In the genomic region with DNA sequence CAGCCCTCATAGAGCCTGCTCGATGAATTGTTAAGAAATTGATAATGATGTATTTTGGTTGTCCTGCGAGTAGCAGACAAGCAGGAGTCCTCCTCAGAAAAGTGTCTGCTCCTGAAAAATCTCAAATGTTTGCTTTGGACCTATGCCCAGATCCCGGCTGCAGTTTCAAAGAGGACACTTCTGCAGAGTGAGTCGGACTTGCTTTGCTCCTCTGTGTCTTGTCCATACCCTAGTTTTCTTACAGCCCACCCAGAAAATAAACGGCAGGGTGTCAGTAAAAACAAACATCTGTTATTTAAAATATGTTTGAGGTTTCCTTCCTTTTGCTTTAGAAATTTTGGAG, we compare ENCODE assay signal across 8 cellular contexts. TPM values are rescaled to one million over a fixed set of nuclear protein-coding genes. Genes with fewer than 3 reads are reported as not detected.
A peak's percentile ranks its signal among the peaks of the same experiment; 100 is the strongest.
DNase-seq lines count a peak whose midpoint lies in the region; ATAC-seq and TF ChIP-seq lines count a peak whose summit lies in the region.

No MANE protein-coding gene starts in this region.

- H3K9me3 ChIP-seq in right atrium auricular region (no peaks in the 10 kb centered on the region), T-helper 17 cell (ENCODE audit: control insufficient read depth, low read length, poor library complexity, severe bottlenecking) (no peaks in the 10 kb centered on the region), psoas muscle (no peaks in the 10 kb centered on the region)

- DNase-seq in right atrium auricular region (ENCODE audit: low spot score) = no peak
- DNase-seq in Right ventricle myocardium inferior (ENCODE audit: missing footprints) = no peak
- DNase-seq in T-helper 17 cell = no peak
- no peak for DNase-seq in kidney epithelial cell (ENCODE audit: low read depth)
- DNase-seq in psoas muscle = no peak
- no peak for DNase-seq in WTC11 (ENCODE audit: low spot score)
- DNase-seq in NCI-H1048 (lab: John Stamatoyannopoulos, UW) = no peak

- WGBS in psoas muscle, 3 donors = 16 to 29% (median 21%) methylated on average over 5 of the region's 5 CpGs

- H3K27ac ChIP-seq in right atrium auricular region = peak overlapping the region; percentile 43 to 96
- no peak overlapping the region for H3K27ac ChIP-seq in psoas muscle

- no peaks in the 10 kb centered on the region for H3K9me3 Mint-ChIP-seq in WTC11

- H3K4me1 ChIP-seq in right atrium auricular region (peaks cover 4 to 67% of the 10 kb centered on the region in 2 donors), psoas muscle (peaks cover 16% of the 10 kb centered on the region)

- H3K4me3 ChIP-seq in right atrium auricular region (peak overlapping the region in 1 of 2 donors; percentile 94), kidney epithelial cell (ENCODE audit: low read depth, low read length) (peak overlapping the region; percentile 85), psoas muscle (no peak overlapping the region)

- peak overlapping the region; percentile 96 for H3K4me3 Mint-ChIP-seq in T-helper 17 cell
- H3K4me3 Mint-ChIP-seq in WTC11 = no peak overlapping the region

- ATAC-seq in Right ventricle myocardium inferior (no peak), T-helper 17 cell (no peak), psoas muscle (no peak), WTC11 (no peak), GM21529 (IDR thresholded peaks at IDR 0.05; ENCODE audit: unreplicated experiment) (no peak)

- TF ChIP-seq CTCF in right atrium auricular region (IDR thresholded peaks at IDR 0.05) (no peak), kidney epithelial cell (IDR thresholded peaks at IDR 0.05; ENCODE audit: insufficient read depth, low read length, poor library complexity, severe bottlenecking) (no peak), psoas muscle (IDR thresholded peaks at IDR 0.05) (no peak), WTC11 (IDR thresholded peaks at IDR 0.05) (no peak)

- H3K36me3 ChIP-seq in right atrium auricular region (peaks cover 9% of the 10 kb centered on the region), kidney epithelial cell (ENCODE audit: control insufficient read depth, insufficient read depth, low read length) (peaks cover under 1% of the 10 kb centered on the region), psoas muscle (ENCODE audit: insufficient read depth in 1 of 2, low read depth in 1 of 2) (no peaks in the 10 kb centered on the region)

- POLR2A ChIA-PET in WTC11 (lab: Charles Lee) = no interaction called here

- H3K27me3 Mint-ChIP-seq in T-helper 17 cell (no peaks in the 10 kb centered on the region), WTC11 (ENCODE audit: low read depth) (peaks cover 8% of the 10 kb centered on the region; the same call in 1 of the 2 replicates)

- peaks cover 57% of the 10 kb centered on the region for H3K4me1 Mint-ChIP-seq in T-helper 17 cell
- peaks cover 63% of the 10 kb centered on the region for H3K4me1 Mint-ChIP-seq in WTC11

- peaks cover 6% of the 10 kb centered on the region for H3K36me3 Mint-ChIP-seq in T-helper 17 cell (ENCODE audit: low read depth)
- peaks cover 6% of the 10 kb centered on the region for H3K36me3 Mint-ChIP-seq in WTC11

- H3K27me3 ChIP-seq in right atrium auricular region = no peaks in the 10 kb centered on the region
- H3K27me3 ChIP-seq in kidney epithelial cell (ENCODE audit: control insufficient read depth, insufficient read depth, low read length) = no peaks in the 10 kb centered on the region
- H3K27me3 ChIP-seq in psoas muscle (ENCODE audit: insufficient read depth in 3 of 3, low read length in 2 of 3) = peaks cover 0 to 51% (median 4%) of the 10 kb centered on the region in 3 donors

- CTCF ChIA-PET in WTC11 (lab: Charles Lee) = interaction anchor here (6.6 to 9.2 kb wide), 2 partner anchors 11 to 22 kb away, joined by 74 to 83 read pairs; no protein-coding TSS in a partner anchor

- intact Hi-C loops in Right ventricle myocardium inferior (cut with DNase I) = no loop called here
- intact Hi-C loops in psoas muscle (cut with DNase I) = loop anchor here in 1 of 2 donors (5.0 kb wide), 1 partner anchor 59 kb away; no protein-coding TSS in a partner anchor

- H3K27ac Mint-ChIP-seq in T-helper 17 cell = peak overlapping the region; percentile 96
- no peak overlapping the region for H3K27ac Mint-ChIP-seq in WTC11

TF ChIP-seq in WTC11, 78 proteins besides CTCF, POLR2A, EP300 and RAD21 (continues in another document):
- no peak for TF ChIP-seq IRF2 (CRISPR knock-in tag; IDR thresholded peaks at IDR 0.05; ENCODE audit: borderline replicate concordance, low read depth)
- TF ChIP-seq CREM (CRISPR knock-in tag; IDR thresholded peaks at IDR 0.05) = no peak
- no peak for TF ChIP-seq ZNF396 (CRISPR knock-in tag; IDR thresholded peaks at IDR 0.05; ENCODE audit: borderline replicate concordance)
- no peak for TF ChIP-seq ETV6 (CRISPR knock-in tag; IDR thresholded peaks at IDR 0.05)
- TF ChIP-seq, protein P1, sequence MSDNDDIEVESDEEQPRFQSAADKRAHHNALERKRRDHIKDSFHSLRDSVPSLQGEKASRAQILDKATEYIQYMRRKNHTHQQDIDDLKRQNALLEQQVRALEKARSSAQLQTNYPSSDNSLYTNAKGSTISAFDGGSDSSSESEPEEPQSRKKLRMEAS (CRISPR knock-in tag; IDR thresholded peaks at IDR 0.05) = no peak
- TF ChIP-seq, protein P2, sequence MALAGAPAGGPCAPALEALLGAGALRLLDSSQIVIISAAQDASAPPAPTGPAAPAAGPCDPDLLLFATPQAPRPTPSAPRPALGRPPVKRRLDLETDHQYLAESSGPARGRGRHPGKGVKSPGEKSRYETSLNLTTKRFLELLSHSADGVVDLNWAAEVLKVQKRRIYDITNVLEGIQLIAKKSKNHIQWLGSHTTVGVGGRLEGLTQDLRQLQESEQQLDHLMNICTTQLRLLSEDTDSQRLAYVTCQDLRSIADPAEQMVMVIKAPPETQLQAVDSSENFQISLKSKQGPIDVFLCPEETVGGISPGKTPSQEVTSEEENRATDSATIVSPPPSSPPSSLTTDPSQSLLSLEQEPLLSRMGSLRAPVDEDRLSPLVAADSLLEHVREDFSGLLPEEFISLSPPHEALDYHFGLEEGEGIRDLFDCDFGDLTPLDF (CRISPR knock-in tag; IDR thresholded peaks at IDR 0.05) = no peak
- TF ChIP-seq ESRRA (CRISPR knock-in tag; IDR thresholded peaks at IDR 0.05; ENCODE audit: borderline replicate concordance) = no peak
- no peak for TF ChIP-seq RORB (CRISPR knock-in tag; IDR thresholded peaks at IDR 0.05)
- TF ChIP-seq ATF1 (CRISPR knock-in tag; IDR thresholded peaks at IDR 0.05) = no peak
- TF ChIP-seq ELF4 (CRISPR knock-in tag; IDR thresholded peaks at IDR 0.05; ENCODE audit: low read depth) = no peak
- TF ChIP-seq PRRX2 (CRISPR knock-in tag; IDR thresholded peaks at IDR 0.05) = no peak
- TF ChIP-seq CREB1 (CRISPR knock-in tag; IDR thresholded peaks at IDR 0.05) = no peak
- no peak for TF ChIP-seq SOX15 (CRISPR knock-in tag; IDR thresholded peaks at IDR 0.05)
- TF ChIP-seq, protein P3, sequence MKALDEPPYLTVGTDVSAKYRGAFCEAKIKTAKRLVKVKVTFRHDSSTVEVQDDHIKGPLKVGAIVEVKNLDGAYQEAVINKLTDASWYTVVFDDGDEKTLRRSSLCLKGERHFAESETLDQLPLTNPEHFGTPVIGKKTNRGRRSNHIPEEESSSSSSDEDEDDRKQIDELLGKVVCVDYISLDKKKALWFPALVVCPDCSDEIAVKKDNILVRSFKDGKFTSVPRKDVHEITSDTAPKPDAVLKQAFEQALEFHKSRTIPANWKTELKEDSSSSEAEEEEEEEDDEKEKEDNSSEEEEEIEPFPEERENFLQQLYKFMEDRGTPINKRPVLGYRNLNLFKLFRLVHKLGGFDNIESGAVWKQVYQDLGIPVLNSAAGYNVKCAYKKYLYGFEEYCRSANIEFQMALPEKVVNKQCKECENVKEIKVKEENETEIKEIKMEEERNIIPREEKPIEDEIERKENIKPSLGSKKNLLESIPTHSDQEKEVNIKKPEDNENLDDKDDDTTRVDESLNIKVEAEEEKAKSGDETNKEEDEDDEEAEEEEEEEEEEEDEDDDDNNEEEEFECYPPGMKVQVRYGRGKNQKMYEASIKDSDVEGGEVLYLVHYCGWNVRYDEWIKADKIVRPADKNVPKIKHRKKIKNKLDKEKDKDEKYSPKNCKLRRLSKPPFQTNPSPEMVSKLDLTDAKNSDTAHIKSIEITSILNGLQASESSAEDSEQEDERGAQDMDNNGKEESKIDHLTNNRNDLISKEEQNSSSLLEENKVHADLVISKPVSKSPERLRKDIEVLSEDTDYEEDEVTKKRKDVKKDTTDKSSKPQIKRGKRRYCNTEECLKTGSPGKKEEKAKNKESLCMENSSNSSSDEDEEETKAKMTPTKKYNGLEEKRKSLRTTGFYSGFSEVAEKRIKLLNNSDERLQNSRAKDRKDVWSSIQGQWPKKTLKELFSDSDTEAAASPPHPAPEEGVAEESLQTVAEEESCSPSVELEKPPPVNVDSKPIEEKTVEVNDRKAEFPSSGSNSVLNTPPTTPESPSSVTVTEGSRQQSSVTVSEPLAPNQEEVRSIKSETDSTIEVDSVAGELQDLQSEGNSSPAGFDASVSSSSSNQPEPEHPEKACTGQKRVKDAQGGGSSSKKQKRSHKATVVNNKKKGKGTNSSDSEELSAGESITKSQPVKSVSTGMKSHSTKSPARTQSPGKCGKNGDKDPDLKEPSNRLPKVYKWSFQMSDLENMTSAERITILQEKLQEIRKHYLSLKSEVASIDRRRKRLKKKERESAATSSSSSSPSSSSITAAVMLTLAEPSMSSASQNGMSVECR (CRISPR knock-in tag; IDR thresholded peaks at IDR 0.05; ENCODE audit: borderline replicate concordance) = no peak
- TF ChIP-seq FOXJ3 (CRISPR knock-in tag; IDR thresholded peaks at IDR 0.05; ENCODE audit: borderline replicate concordance) = no peak
- TF ChIP-seq OVOL2 (CRISPR knock-in tag; IDR thresholded peaks at IDR 0.05; ENCODE audit: borderline replicate concordance) = no peak

RNA-seq across cellular contexts. Expression of a gene that starts 2.8 kb away (rescaled TPM):
- total RNA-seq in right atrium auricular region (100 to 1,000 TPM in 1 of 2 donors, 10 to 100 TPM in 1; 75.2 to 116 TPM), Right ventricle myocardium inferior (290 TPM), T-helper 17 cell (100 to 1,000 TPM; 317 to 349 TPM), kidney epithelial cell (207 and 230 TPM in 2 replicates), psoas muscle (100 to 1,000 TPM in 1 of 4 donors, 10 to 100 TPM in 3; 41.8 to 150 (median 59.9) TPM), WTC11 (2021) (150 to 161 TPM (median 159 TPM) in 3 replicates)
- polyA plus RNA-seq in psoas muscle = 100 to 1,000 TPM in 1 of 3 donors, 10 to 100 TPM in 2; 30.5 to 414 (median 61.6) TPM

RNA-seq across cellular contexts. Expression of a gene that starts 46.0 kb away (rescaled TPM):
- total RNA-seq in right atrium auricular region (100 to 1,000 TPM in 1 of 2 donors, 10 to 100 TPM in 1; 59.0 to 172 TPM), Right ventricle myocardium inferior (92.0 TPM), T-helper 17 cell (100 to 1,000 TPM in 1 of 2 donors, 10 to 100 TPM in 1; 76.4 to 117 TPM), kidney epithelial cell (826 and 967 TPM in 2 replicates), psoas muscle (10 to 100 TPM; 36.7 to 68.5 (median 47.1) TPM), WTC11 (2021) (126 to 181 TPM (median 163 TPM) in 3 replicates)
- 100 to 1,000 TPM in 1 of 3 donors, 10 to 100 TPM in 2; 61.2 to 500 (median 96.1) TPM for polyA plus RNA-seq in psoas muscle
